ENCODE assay signal across 6 cellular contexts in genomic region chr7:76487969-76488368, GRCh38. TPM values are rescaled to one million over a fixed set of nuclear protein-coding genes. Genes with fewer than 3 reads are reported as not detected.
"Had no signal": no experiment of that assay in that cellular context is flagged by ENCODE, and none has a peak within 500 bp of the region (broad histone marks: within the 10 kb centered on the region; RNA-seq: fewer than 3 reads in every experiment).

No MANE protein-coding gene starts in this region.

RNA-seq across cellular contexts. Expression of gene UPK3B, which starts 22.4 kb away (rescaled TPM):
- total RNA-seq: RPMI7951, SK-MEL-5 had no signal

RNA-seq across cellular contexts. Expression of gene SPDYE16, which starts 55.1 kb away (rescaled TPM):
- total RNA-seq: LHCN-M2, MCF 10A, NCI-H460, PC-9, RPMI7951, SK-MEL-5 had no signal
